ENCODE assay signal across 7 cellular contexts in the genomic region with DNA sequence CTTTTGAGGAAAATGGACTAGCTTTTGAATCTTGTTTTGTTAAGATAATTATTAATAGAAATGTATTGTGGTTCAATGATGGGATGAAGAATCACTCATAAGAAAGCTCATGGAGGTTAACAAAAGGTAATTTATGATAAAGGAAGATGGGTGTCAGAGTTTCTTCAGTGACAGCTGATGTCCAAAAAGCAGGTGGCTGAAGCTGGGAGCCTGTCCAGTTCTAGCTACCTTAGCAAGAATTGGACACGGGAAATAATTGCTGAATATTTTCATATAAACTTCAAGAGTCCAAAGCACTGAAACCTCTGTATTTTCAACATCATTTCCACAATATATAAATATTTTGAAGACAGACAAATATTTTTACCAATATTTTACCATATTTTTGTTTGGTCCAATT.
"Had no signal": no experiment of that assay in that cellular context is flagged by ENCODE, and none has a peak within 500 bp of the region (broad histone marks: within the 10 kb centered on the region; RNA-seq: fewer than 3 reads in every experiment).

No MANE protein-coding gene starts in this region.

- H3K4me3 ChIP-seq: K562 had no signal

- ATAC-seq: HepG2, K562 had no signal

- DNase-seq: IMR-90, KBM-7, KG1 had no signal

- H3K27ac ChIP-seq: HL-60, KMS-11 had no signal
